In genomic region chr1:236222616-236223015, GRCh38 we compare ENCODE assay signal across 33 cellular contexts.
"Had no signal": no experiment of that assay in that cellular context is flagged by ENCODE, and none has a peak within 500 bp of the region (broad histone marks: within the 10 kb centered on the region; RNA-seq: fewer than 3 reads in every experiment).

No MANE protein-coding gene starts in this region.

- H3K4me3 Mint-ChIP-seq: activated CD4-positive, alpha-beta memory T cell treated with anti-CD3 and anti-CD28 coated beads, Interleukin-2, amount 10 ng/mL, durations not matched to agents 7 days and 5 days; activated naive CD4-positive, alpha-beta T cell treated with anti-CD3 and anti-CD28 coated beads for 36 hours; activated T-cell treated with anti-CD3 and anti-CD28 coated beads, Interleukin-2, amount 50 U/mL, for 24 hours; brain; T-helper 1 cell treated with Interleukin-12 subunit alpha and Interleukin-12 subunit beta and Interleukin-4 antibody, amounts not matched to agents 30 μg/mL and 1 μg/mL, for 36 hours had no signal

- H3K4me3 ChIP-seq: adrenal gland, SJCRH30, SK-N-MC had no signal

- H3K27ac Mint-ChIP-seq: activated CD4-positive, alpha-beta memory T cell treated with anti-CD3 and anti-CD28 coated beads, Interleukin-2, amount 10 ng/mL, durations not matched to agents 7 days and 5 days; activated naive CD4-positive, alpha-beta T cell treated with anti-CD3 and anti-CD28 coated beads for 36 hours; activated naive CD4-positive, alpha-beta T cell treated with anti-CD3 and anti-CD28 coated beads, Interleukin-2, amount 50 U/mL, for 72 hours; activated T-cell treated with anti-CD3 and anti-CD28 coated beads, Interleukin-2, amount 50 U/mL, for 24 hours; activated T-helper 2 cell treated with anti-CD3 and anti-CD28 coated beads, Interferon-gamma antibody, Interleukin-2, Interleukin-4, amounts not matched to agents 10 μg/mL and 5 μg/mL and 100 μg/mL, durations not matched to agents 14 hours and 24 hours and 36 hours; brain; T-helper 1 cell treated with Interleukin-12 subunit alpha and Interleukin-12 subunit beta and Interleukin-4 antibody, amounts not matched to agents 30 μg/mL and 1 μg/mL, for 36 hours had no signal

- DNase-seq: activated CD4-positive, alpha-beta memory T cell treated with anti-CD3 and anti-CD28 coated beads, Interleukin-2, amount 10 ng/mL, durations not matched to agents 7 days and 5 days; activated CD4-positive, alpha-beta T cell treated with anti-CD3 and anti-CD28 coated beads for 1 hour; activated CD4-positive, alpha-beta T cell treated with anti-CD3 and anti-CD28 coated beads for 48 hours; activated CD4-positive, CD25-positive, alpha-beta regulatory T cell; activated CD8-positive, alpha-beta memory T cell treated with anti-CD3 and anti-CD28 coated beads for 24 hours; activated gamma-delta T cell treated with Interleukin-2 at 50 U/mL for 16 hours; activated naive CD4-positive, alpha-beta T cell treated with anti-CD3 and anti-CD28 coated beads for 36 hours; activated T-cell treated with anti-CD3 and anti-CD28 coated beads, Interleukin-2, amount 50 U/mL, for 24 hours; adrenal gland; caudate nucleus; cerebellar nuclear complex; NCI-H1092 treated with DMSO at 0.1 percent for 48 hours; NCI-H1417; NCI-H146; NCI-H187; NCI-H2029 treated with DMSO at 0.1 percent for 48 hours; NCI-H2107; NCI-H2171; NCI-H510A; NCI-H526; NCI-H748 treated with DMSO at 0.1 percent for 48 hours; NK-92 treated with Interleukin-12 subunit alpha and Interleukin-12 subunit beta, amount 100 ng/mL, for 24 hours; OCI-M1; Right ventricle myocardium superior; SJCRH30; WERI-Rb-1 had no signal

- H3K9me3 Mint-ChIP-seq: activated CD4-positive, alpha-beta memory T cell treated with anti-CD3 and anti-CD28 coated beads, Interleukin-2, amount 10 ng/mL, durations not matched to agents 7 days and 5 days; activated naive CD4-positive, alpha-beta T cell treated with anti-CD3 and anti-CD28 coated beads for 36 hours; activated naive CD4-positive, alpha-beta T cell treated with anti-CD3 and anti-CD28 coated beads, Interleukin-2, amount 50 U/mL, for 72 hours; activated T-cell treated with anti-CD3 and anti-CD28 coated beads, Interleukin-2, amount 50 U/mL, for 24 hours; activated T-helper 2 cell treated with anti-CD3 and anti-CD28 coated beads, Interferon-gamma antibody, Interleukin-2, Interleukin-4, amounts not matched to agents 10 μg/mL and 5 μg/mL and 100 μg/mL, durations not matched to agents 14 hours and 24 hours and 36 hours; brain; T-helper 1 cell treated with Interleukin-12 subunit alpha and Interleukin-12 subunit beta and Interleukin-4 antibody, amounts not matched to agents 30 μg/mL and 1 μg/mL, for 36 hours had no signal

- FAIRE-seq: astrocyte, bronchial epithelial cell had no signal

- H3K36me3 Mint-ChIP-seq: activated naive CD4-positive, alpha-beta T cell treated with anti-CD3 and anti-CD28 coated beads, Interleukin-2, amount 50 U/mL, for 72 hours had no signal

- H3K27me3 Mint-ChIP-seq: activated CD4-positive, alpha-beta memory T cell treated with anti-CD3 and anti-CD28 coated beads, Interleukin-2, amount 10 ng/mL, durations not matched to agents 7 days and 5 days; activated T-cell treated with anti-CD3 and anti-CD28 coated beads, Interleukin-2, amount 50 U/mL, for 24 hours; brain had no signal

- H3K4me1 Mint-ChIP-seq: activated CD4-positive, alpha-beta memory T cell treated with anti-CD3 and anti-CD28 coated beads, Interleukin-2, amount 10 ng/mL, durations not matched to agents 7 days and 5 days; brain had no signal
